18 cellular contexts compared by ENCODE assay signal in the genomic region with DNA sequence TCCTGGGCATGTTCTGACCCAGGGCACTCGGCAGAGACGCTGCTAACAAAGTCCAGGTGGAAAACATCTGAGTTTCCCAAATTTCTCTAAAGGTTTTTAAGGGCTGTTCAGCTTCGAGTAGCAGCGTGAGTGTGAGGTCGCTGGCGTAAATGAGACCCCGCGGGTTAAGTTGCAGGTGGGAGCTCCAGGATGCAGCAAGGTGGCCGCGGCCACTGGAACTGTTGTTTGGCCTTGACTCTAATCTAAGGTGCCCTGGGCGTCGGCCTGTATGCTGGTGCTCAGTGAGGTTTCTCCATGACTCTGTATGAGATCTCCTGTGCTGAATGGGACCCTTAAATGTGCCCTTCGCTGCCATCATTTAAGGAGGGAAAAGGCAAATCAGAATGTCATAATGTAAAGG.
"Had no signal": no experiment of that assay in that cellular context is flagged by ENCODE, and none has a peak within 500 bp of the region (broad histone marks: within the 10 kb centered on the region; RNA-seq: fewer than 3 reads in every experiment).

No MANE protein-coding gene starts in this region.

- H3K4me3 ChIP-seq: adrenal gland, esophagus muscularis mucosa, hepatocyte, SK-N-MC, transverse colon had no signal

- H3K4me3 Mint-ChIP-seq: activated naive CD4-positive, alpha-beta T cell treated with anti-CD3 and anti-CD28 coated beads, Interleukin-2, amount 10 ng/mL, durations not matched to agents 7 days and 5 days; natural killer cell treated with Interleukin-12 subunit alpha and Interleukin-12 subunit beta and Interleukin-15 and Interleukin-18, amount 100 ng/mL, for 72 hours; T-cell had no signal

- H3K27ac Mint-ChIP-seq: natural killer cell treated with Interleukin-12 subunit alpha and Interleukin-12 subunit beta and Interleukin-15 and Interleukin-18, amount 100 ng/mL, for 72 hours; T-cell had no signal

- ATAC-seq: natural killer cell treated with Interleukin-12 subunit alpha and Interleukin-12 subunit beta and Interleukin-15 and Interleukin-18, amount 100 ng/mL, for 72 hours; T-cell had no signal

- H3K9me3 ChIP-seq: adrenal gland, esophagus muscularis mucosa, transverse colon had no signal

- H3K27me3 ChIP-seq: adrenal gland, esophagus muscularis mucosa, hepatocyte, transverse colon had no signal

- H3K27me3 Mint-ChIP-seq: activated naive CD4-positive, alpha-beta T cell treated with anti-CD3 and anti-CD28 coated beads, Interleukin-2, amount 10 ng/mL, durations not matched to agents 7 days and 5 days; natural killer cell treated with Interleukin-12 subunit alpha and Interleukin-12 subunit beta and Interleukin-15 and Interleukin-18, amount 100 ng/mL, for 72 hours; T-cell had no signal

- FAIRE-seq: keratinocyte had no signal

- H3K27ac ChIP-seq: adrenal gland, hepatocyte, SK-N-MC had no signal

- H3K9me3 Mint-ChIP-seq: activated naive CD4-positive, alpha-beta T cell treated with anti-CD3 and anti-CD28 coated beads, Interleukin-2, amount 10 ng/mL, durations not matched to agents 7 days and 5 days; natural killer cell treated with Interleukin-12 subunit alpha and Interleukin-12 subunit beta and Interleukin-15 and Interleukin-18, amount 100 ng/mL, for 72 hours; T-cell had no signal

- DNase-seq: activated CD4-positive, CD25-positive, alpha-beta regulatory T cell treated with anti-CD3 and anti-CD28 coated beads, Interleukin-2, amount 50 U/mL, for 72 hours; mesendoderm; nucleus accumbens; posterior cingulate gyrus; retina; stimulated activated CD4-positive, alpha-beta T cell treated with anti-CD3 and anti-CD28 coated beads, Interleukin-15, amount 100 ng/mL, for 24 hours; stimulated activated CD4-positive, alpha-beta T cell treated with anti-CD3 and anti-CD28 coated beads, Interleukin-4, amount 100 ng/mL, for 1 hour; stimulated activated naive CD4-positive, alpha-beta T cell treated with Interleukin-2 at 50 U/mL for 16 hours; T-cell; T1000; transverse colon had no signal
